In genomic region chr17:80908206-80908605, GRCh38 we compare ENCODE assay signal across 23 cellular contexts.
"Had no signal": no experiment of that assay in that cellular context is flagged by ENCODE, and none has a peak within 500 bp of the region (broad histone marks: within the 10 kb centered on the region; RNA-seq: fewer than 3 reads in every experiment).

No MANE protein-coding gene starts in this region.

- ATAC-seq: esophagus mucosa; gastrocnemius medialis; heart right ventricle; left lung; lower lobe of right lung; natural killer cell treated with Interleukin-12 subunit alpha and Interleukin-12 subunit beta and Interleukin-15 and Interleukin-18, amount 100 ng/mL, for 72 hours; psoas muscle; stimulated activated naive CD8-positive, alpha-beta T cell treated with anti-CD3 and anti-CD28 coated beads, Interleukin-15, Interleukin-2, amounts not matched to agents 100 U/mL and 50 U/mL, for 24 hours had no signal

- H3K27ac Mint-ChIP-seq: natural killer cell treated with Interleukin-12 subunit alpha and Interleukin-12 subunit beta and Interleukin-15 and Interleukin-18, amount 100 ng/mL, for 72 hours; type B pancreatic cell had no signal

- H3K9me3 Mint-ChIP-seq: natural killer cell treated with Interleukin-12 subunit alpha and Interleukin-12 subunit beta and Interleukin-15 and Interleukin-18, amount 100 ng/mL, for 72 hours; type B pancreatic cell had no signal

- H3K27me3 Mint-ChIP-seq: natural killer cell treated with Interleukin-12 subunit alpha and Interleukin-12 subunit beta and Interleukin-15 and Interleukin-18, amount 100 ng/mL, for 72 hours; type B pancreatic cell had no signal

- H3K27me3 ChIP-seq: dorsolateral prefrontal cortex, gastrocnemius medialis, heart right ventricle, left lung, sigmoid colon, suprapubic skin, thyroid gland had no signal

- H3K27ac ChIP-seq: dorsolateral prefrontal cortex, gastrocnemius medialis, heart right ventricle, left lung, lower lobe of right lung, psoas muscle, sigmoid colon, skin epidermis, suprapubic skin, thyroid gland had no signal

- H3K9me3 ChIP-seq: gastrocnemius medialis, heart right ventricle, left lung, lower lobe of right lung, psoas muscle, sigmoid colon, suprapubic skin, thyroid gland had no signal

- H3K4me1 ChIP-seq: gastrocnemius medialis, heart right ventricle, left lung, lower lobe of right lung, psoas muscle, sigmoid colon, suprapubic skin, thyroid gland had no signal

- FAIRE-seq: islet of Langerhans, urothelium cell line had no signal

- DNase-seq: cortex of kidney; dorsolateral prefrontal cortex; effector CD8-positive, alpha-beta T cell; gastrocnemius medialis; heart right ventricle; hypothalamus; lower lobe of right lung; mesenchymal stem cell; midbrain; stimulated activated CD4-positive, alpha-beta T cell treated with anti-CD3 and anti-CD28 coated beads, Interleukin-12 subunit alpha, Interleukin-12 subunit beta, amount 100 ng/mL, for 4 hours; stimulated activated CD4-positive, alpha-beta T cell treated with anti-CD3 and anti-CD28 coated beads, Interleukin-2, amount 100 ng/mL, for 48 hours; stimulated activated naive CD8-positive, alpha-beta T cell treated with anti-CD3 and anti-CD28 coated beads, Interleukin-15, Interleukin-2, amounts not matched to agents 100 U/mL and 50 U/mL, for 24 hours; thyroid gland had no signal

- H3K4me3 ChIP-seq: dorsolateral prefrontal cortex, gastrocnemius medialis, heart right ventricle, left lung, lower lobe of right lung, psoas muscle, sigmoid colon, skin epidermis, suprapubic skin, thyroid gland had no signal

- H3K4me3 Mint-ChIP-seq: natural killer cell treated with Interleukin-12 subunit alpha and Interleukin-12 subunit beta and Interleukin-15 and Interleukin-18, amount 100 ng/mL, for 72 hours; type B pancreatic cell had no signal
